In the genomic region with DNA sequence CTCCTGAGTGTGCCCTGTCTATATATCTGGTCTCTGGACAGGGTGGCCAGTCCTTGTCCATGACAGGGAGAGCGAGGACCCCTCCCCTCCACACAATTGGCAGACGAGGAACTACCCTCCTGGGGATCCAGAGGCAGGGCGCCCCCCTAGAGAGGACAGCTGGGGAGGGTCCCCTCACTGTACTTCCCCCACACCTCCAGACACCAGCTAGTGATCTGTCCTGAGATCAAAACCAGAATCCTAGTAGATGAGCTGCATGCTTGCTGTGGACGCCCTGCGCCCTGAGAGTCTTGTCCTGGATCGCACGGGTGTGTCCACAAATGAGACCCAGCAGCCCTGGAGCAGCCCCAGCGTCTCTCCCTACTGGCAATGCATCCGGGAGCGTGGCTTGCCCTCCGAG, we compare ENCODE assay signal across 15 cellular contexts.
"Had no signal": no experiment of that assay in that cellular context is flagged by ENCODE, and none has a peak within 500 bp of the region (broad histone marks: within the 10 kb centered on the region; RNA-seq: fewer than 3 reads in every experiment).

No MANE protein-coding gene starts in this region.

- H3K4me3 ChIP-seq: adrenal gland, PC-9 had no signal

- H3K4me1 ChIP-seq: adrenal gland had no signal

- H3K27me3 ChIP-seq: adrenal gland had no signal

- H2AFZ ChIP-seq: PC-9 had no signal

- H3K9me3 ChIP-seq: adrenal gland had no signal

- H3K36me3 ChIP-seq: adrenal gland had no signal

- H3K4me2 ChIP-seq: PC-9 had no signal

- H3K27ac ChIP-seq: adrenal gland, PC-9 had no signal

- DNase-seq: activated CD4-positive, alpha-beta T cell treated with anti-CD3 and anti-CD28 coated beads for 4 hours; activated CD8-positive, alpha-beta memory T cell treated with anti-CD3 and anti-CD28 coated beads, Interleukin-2, amount 50 U/mL, for 4 hours; activated CD8-positive, alpha-beta T cell treated with anti-CD3 and anti-CD28 coated beads for 36 hours; activated naive CD4-positive, alpha-beta T cell treated with anti-CD3 and anti-CD28 coated beads, Interleukin-2, amount 50 U/mL, for 16 hours; activated naive CD8-positive, alpha-beta T cell treated with anti-CD3 and anti-CD28 coated beads, Interleukin-2, amount 10 ng/mL, durations not matched to agents 7 days and 5 days; activated T-cell treated with anti-CD3 and anti-CD28 coated beads, Interleukin-2, amount 50 U/mL, for 72 hours; adrenal gland; NCI-H1105 treated with DMSO at 0.1 percent for 48 hours; NCI-H1436 treated with DMSO at 0.1 percent for 48 hours; NCI-H187; NCI-H2081 treated with DMSO at 0.1 percent for 48 hours; NCI-H446; NCI-H524; PC-9; SHP77 treated with DMSO at 0.1 percent for 48 hours had no signal
